In the genomic region with DNA sequence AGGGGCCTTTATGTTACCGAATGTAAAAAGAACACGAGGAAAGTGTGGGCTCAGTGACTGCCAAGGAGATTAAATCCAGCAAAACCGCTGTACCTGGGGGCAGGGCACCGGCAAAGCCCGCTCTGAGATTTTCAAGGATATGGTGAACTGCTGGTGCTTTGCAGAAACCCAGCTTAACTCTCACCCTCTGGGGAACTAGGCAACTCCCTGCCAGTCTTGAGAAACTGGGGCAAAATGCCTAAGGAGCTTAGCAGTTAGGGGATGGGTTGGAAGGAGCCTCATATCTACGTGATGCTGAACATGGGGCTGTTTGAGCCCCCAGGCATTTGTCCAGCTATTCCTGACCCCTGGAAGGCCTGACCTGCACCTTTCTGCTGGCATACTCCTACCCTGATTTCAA, we compare ENCODE assay signal across 22 cellular contexts.
"Had no signal": no experiment of that assay in that cellular context is flagged by ENCODE, and none has a peak within 500 bp of the region (broad histone marks: within the 10 kb centered on the region; RNA-seq: fewer than 3 reads in every experiment).

No MANE protein-coding gene starts in this region.

- H3K27ac Mint-ChIP-seq: effector memory CD8-positive, alpha-beta T cell; naive thymus-derived CD4-positive, alpha-beta T cell; progenitor cell of endocrine pancreas; stimulated activated naive CD8-positive, alpha-beta T cell treated with anti-CD3 and anti-CD28 coated beads, Interleukin-15, amount 100 ng/mL, for 72 hours had no signal

- H3K4me3 Mint-ChIP-seq: effector memory CD8-positive, alpha-beta T cell; naive thymus-derived CD4-positive, alpha-beta T cell; neural crest cell; stimulated activated naive CD8-positive, alpha-beta T cell treated with anti-CD3 and anti-CD28 coated beads, Interleukin-15, amount 100 ng/mL, for 72 hours had no signal

- H3K79me2 ChIP-seq: parathyroid adenoma had no signal

- H3K4me3 ChIP-seq: right atrium auricular region, smooth muscle cell, suprapubic skin, transverse colon, vagina had no signal

- H3K27me3 ChIP-seq: right atrium auricular region, transverse colon, vagina had no signal

- H3K4me2 ChIP-seq: smooth muscle cell had no signal

- H3K4me1 Mint-ChIP-seq: naive thymus-derived CD4-positive, alpha-beta T cell; stimulated activated naive CD8-positive, alpha-beta T cell treated with anti-CD3 and anti-CD28 coated beads, Interleukin-15, amount 100 ng/mL, for 72 hours had no signal

- H3K4me1 ChIP-seq: parathyroid adenoma, right atrium auricular region, suprapubic skin, transverse colon, vagina had no signal

- H3K9me3 ChIP-seq: vagina had no signal

- H2AFZ ChIP-seq: parathyroid adenoma had no signal

- ATAC-seq: effector memory CD8-positive, alpha-beta T cell; naive thymus-derived CD4-positive, alpha-beta T cell; sciatic nerve; stimulated activated naive CD8-positive, alpha-beta T cell treated with anti-CD3 and anti-CD28 coated beads, Interleukin-15, amount 100 ng/mL, for 72 hours had no signal

- DNase-seq: cortex of kidney; effector memory CD8-positive, alpha-beta T cell; erythroblast; mesenchymal stem cell; midbrain; naive thymus-derived CD4-positive, alpha-beta T cell; stimulated activated CD4-positive, alpha-beta T cell treated with anti-CD3 and anti-CD28 coated beads, Interleukin-12 subunit alpha, Interleukin-12 subunit beta, amount 100 ng/mL, for 4 hours; stimulated activated CD4-positive, alpha-beta T cell treated with anti-CD3 and anti-CD28 coated beads, Interleukin-1b, Interleukin-23, amount 100 ng/mL, for 48 hours; stimulated activated CD4-positive, alpha-beta T cell treated with anti-CD3 and anti-CD28 coated beads, Interleukin-4, amount 100 ng/mL, for 1 hour; stimulated activated CD8-positive, alpha-beta memory T cell treated with anti-CD3 and anti-CD28 coated beads, Interleukin-4, amount 100 ng/mL, for 48 hours; stimulated activated naive CD4-positive, alpha-beta T cell; stimulated activated naive CD8-positive, alpha-beta T cell treated with anti-CD3 and anti-CD28 coated beads, Interleukin-15, amount 100 ng/mL, for 72 hours; transverse colon had no signal

- H3K27ac ChIP-seq: neutrophil, parathyroid adenoma, right atrium auricular region, suprapubic skin, transverse colon, vagina had no signal

- H3K36me3 ChIP-seq: neutrophil, right atrium auricular region, suprapubic skin, transverse colon, vagina had no signal
